14 cellular contexts compared by ENCODE assay signal in genomic region chr18:2897448-2898052, GRCh38. TPM values are rescaled to one million over a fixed set of nuclear protein-coding genes. Genes with fewer than 3 reads are reported as not detected.
DNase-seq lines count a peak whose midpoint lies in the region; ATAC-seq, FAIRE-seq and TF ChIP-seq lines count a peak whose summit lies in the region.
"Had no signal": no experiment of that assay in that cellular context is flagged by ENCODE, and none has a peak within 500 bp of the region (broad histone marks: within the 10 kb centered on the region; RNA-seq: fewer than 3 reads in every experiment).

No MANE protein-coding gene starts in this region.

- no peaks in the 10 kb centered on the region for H3K27me3 ChIP-seq in BLaER1 treated with 17β-estradiol and CSF1 and Interleukin-3, amounts not matched to agents 10 nM and 100 nM
- no peaks in the 10 kb centered on the region for H3K27me3 ChIP-seq in astrocyte (ENCODE audit: insufficient read depth, low read length)

- FAIRE-seq in astrocyte (lab: Jason Lieb, UNC) = no peak
- FAIRE-seq: H54 had no signal

- peak overlapping the region; percentile 12; the same call in 1 of the 2 replicates for H3K4me3 Mint-ChIP-seq in HFFc6
- no peak overlapping the region for H3K4me3 Mint-ChIP-seq in astrocyte (ENCODE audit: unreplicated experiment)
- no peak overlapping the region for H3K4me3 Mint-ChIP-seq in nephron
- H3K4me3 Mint-ChIP-seq: B cell, IgD-negative memory B cell had no signal

- peaks cover 16% of the 10 kb centered on the region for H3K4me1 Mint-ChIP-seq in HFFc6 (ENCODE audit: low read depth)
- H3K4me1 Mint-ChIP-seq in astrocyte (ENCODE audit: low read depth, unreplicated experiment) = peaks cover 21% of the 10 kb centered on the region
- peaks cover 35% of the 10 kb centered on the region for H3K4me1 Mint-ChIP-seq in nephron

- no peaks in the 10 kb centered on the region for H3K79me2 ChIP-seq in astrocyte (ENCODE audit: insufficient read depth, low read length)

- no peak overlapping the region for H2AFZ ChIP-seq in astrocyte (ENCODE audit: low read depth, low read length)

- peaks cover 0 to 21% (median 7%) of the 10 kb centered on the region in 11 experiments; a peak in 13 of 22 replicates for H3K9me3 ChIP-seq in BLaER1 treated with 17β-estradiol and CSF1 and Interleukin-3, amounts not matched to agents 10 nM and 100 nM (replicated peaks in 1 of 11)
- no peaks in the 10 kb centered on the region for H3K9me3 ChIP-seq in astrocyte (ENCODE audit: insufficient read depth, low read depth, low read length)

- no peak overlapping the region for H3K4me3 ChIP-seq in BLaER1 treated with 17β-estradiol and CSF1 and Interleukin-3, amounts not matched to agents 10 nM and 100 nM
- H3K4me3 ChIP-seq in astrocyte (ENCODE audit: insufficient read depth, low read depth, low read length) = no peak overlapping the region

- H3K36me3 Mint-ChIP-seq in HFFc6 (ENCODE audit: low read depth) (0 out of 2 replicates have a peak, but pooled peaks cover 4% of the 10 kb centered on the region), astrocyte (ENCODE audit: low read depth, unreplicated experiment) (peaks cover 5% of the 10 kb centered on the region), nephron (ENCODE audit: low read depth) (peaks cover 9% of the 10 kb centered on the region)
- H3K36me3 Mint-ChIP-seq: IgD-negative memory B cell had no signal

- peak overlapping the region in 2 of 11 experiments; percentile 6 to 35; a peak in 1 of 22 replicates for H3K9ac ChIP-seq in BLaER1 treated with 17β-estradiol and CSF1 and Interleukin-3, amounts not matched to agents 10 nM and 100 nM
- no peak overlapping the region for H3K9ac ChIP-seq in astrocyte (ENCODE audit: low read length)

- no peak for ATAC-seq in HG03097 (IDR thresholded peaks at IDR 0.05; ENCODE audit: low FRiP score, unreplicated experiment)
- ATAC-seq: SK-N-SH treated with all-trans-retinoic acid at 6 μM for 48 hours had no signal

- H4K20me1 ChIP-seq in BLaER1 treated with 17β-estradiol and CSF1 and Interleukin-3, amounts not matched to agents 10 nM and 100 nM = peaks cover 0 to 100% (median 0%) of the 10 kb centered on the region in 11 experiments; a peak in 6 of 22 replicates
- H4K20me1 ChIP-seq in astrocyte (ENCODE audit: insufficient read depth, low read length) = no peaks in the 10 kb centered on the region

- peaks cover 0 to 92% (median 0%) of the 10 kb centered on the region in 11 experiments; a peak in 6 of 22 replicates for H3K36me3 ChIP-seq in BLaER1 treated with 17β-estradiol and CSF1 and Interleukin-3, amounts not matched to agents 10 nM and 100 nM
- H3K36me3 ChIP-seq in astrocyte (ENCODE audit: insufficient read depth, low read length) = no peaks in the 10 kb centered on the region

- H3K4me2 ChIP-seq in BLaER1 treated with 17β-estradiol and CSF1 and Interleukin-3, amounts not matched to agents 10 nM and 100 nM = peak overlapping the region in 9 of 11 experiments; percentile 22 to 87 (median 65); a peak in 15 of 22 replicates
- peak overlapping the region; percentile 27 for H3K4me2 ChIP-seq in astrocyte (ENCODE audit: low read length)

- H3K27ac Mint-ChIP-seq in HFFc6 (peak overlapping the region; percentile 44), astrocyte (ENCODE audit: unreplicated experiment) (no peak overlapping the region), nephron (peak overlapping the region; percentile 32 to 75 (median 75))
- H3K27ac Mint-ChIP-seq: B cell had no signal

- H3K9me3 Mint-ChIP-seq in HFFc6 (no peaks in the 10 kb centered on the region; the same call in 1 of the 2 replicates), astrocyte (ENCODE audit: unreplicated experiment) (peaks cover 3% of the 10 kb centered on the region), nephron (no peaks in the 10 kb centered on the region)

- peaks cover 36 to 99% (median 41%) of the 10 kb centered on the region in 10 experiments for H3K4me1 ChIP-seq in BLaER1 treated with 17β-estradiol and CSF1 and Interleukin-3, amounts not matched to agents 10 nM and 100 nM
- peaks cover 11% of the 10 kb centered on the region for H3K4me1 ChIP-seq in astrocyte (ENCODE audit: insufficient read depth, low read length)

- TF ChIP-seq CTCF in HFFc6 (IDR thresholded peaks at IDR 0.05) (no peak), astrocyte (IDR thresholded peaks at IDR 0.05; ENCODE audit: insufficient read depth, low read depth, low read length) (no peak), nephron (IDR thresholded peaks at IDR 0.05; ENCODE audit: unreplicated experiment in 3 of 3) (no peak)

- DNase-seq in HFFc6 = no peak
- DNase-seq in astrocyte (ENCODE audit: low read depth) = no peak
- DNase-seq in NK-92 treated with Interleukin-12 subunit alpha and Interleukin-12 subunit beta, amount 100 ng/mL, for 24 hours (lab: John Stamatoyannopoulos, UW) = no peak
- DNase-seq in medulla oblongata (ENCODE audit: extremely low spot score) = no peak
- DNase-seq: DMS 273 treated with DMSO at 0.1 percent for 48 hours, NCI-H526 treated with DMSO at 0.1 percent for 48 hours, SHP77 had no signal

- peak overlapping the region in 3 of 11 experiments; percentile 16 to 64 (median 55); a peak in 5 of 22 replicates for H3K27ac ChIP-seq in BLaER1 treated with 17β-estradiol and CSF1 and Interleukin-3, amounts not matched to agents 10 nM and 100 nM
- no peak overlapping the region for H3K27ac ChIP-seq in astrocyte (ENCODE audit: low read depth, low read length)

- H3K27me3 Mint-ChIP-seq in HFFc6 (ENCODE audit: insufficient read depth) = peaks cover 7% of the 10 kb centered on the region
- peaks cover 2% of the 10 kb centered on the region for H3K27me3 Mint-ChIP-seq in astrocyte (ENCODE audit: low read depth, unreplicated experiment)
- H3K27me3 Mint-ChIP-seq in nephron (ENCODE audit: low read depth) = no peaks in the 10 kb centered on the region
- H3K27me3 Mint-ChIP-seq: B cell, IgD-negative memory B cell had no signal

RNA-seq across cellular contexts. Expression of gene EMILIN2, which starts 50.7 kb away (rescaled TPM):
- total RNA-seq in HFFc6 (2021; fragmentation: NEBNext Ultra II Directional; extraction: Animal tissue kit (Norgen Biotek cat#: 25700)) = 10 to 100 TPM in 1 of 6 experiments, 1 to 10 TPM in 5; 5.9 to 10.6 (median 8.2) TPM
- total RNA-seq in astrocyte = 29.6 and 33.4 TPM in 2 replicates
